ENCODE assay signal across 3 cellular contexts in the genomic region with DNA sequence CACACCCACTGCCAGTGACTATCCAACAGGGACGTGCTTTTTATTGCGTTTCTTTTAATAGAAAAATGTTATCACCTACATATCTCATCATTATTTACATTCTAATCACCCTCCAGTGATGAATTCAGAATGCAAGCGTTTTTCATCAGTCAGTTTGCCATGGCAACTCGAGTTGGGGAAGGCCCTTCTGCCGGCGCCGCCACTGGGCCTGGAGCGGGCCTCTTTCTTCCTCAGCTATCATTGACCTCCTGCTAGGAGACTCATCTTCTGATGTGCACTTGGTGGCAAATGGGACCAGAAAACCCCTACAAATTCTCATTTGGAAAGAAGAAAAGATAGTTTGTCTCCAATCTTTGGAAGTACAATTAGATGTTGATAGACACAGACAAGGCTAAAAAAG.
"Had no signal": no experiment of that assay in that cellular context is flagged by ENCODE, and none has a peak within 500 bp of the region (broad histone marks: within the 10 kb centered on the region; RNA-seq: fewer than 3 reads in every experiment).

No MANE protein-coding gene starts in this region.

- DNase-seq: GDM1, GF-D8 had no signal

- ATAC-seq: GM12878 had no signal
